In the genomic region with DNA sequence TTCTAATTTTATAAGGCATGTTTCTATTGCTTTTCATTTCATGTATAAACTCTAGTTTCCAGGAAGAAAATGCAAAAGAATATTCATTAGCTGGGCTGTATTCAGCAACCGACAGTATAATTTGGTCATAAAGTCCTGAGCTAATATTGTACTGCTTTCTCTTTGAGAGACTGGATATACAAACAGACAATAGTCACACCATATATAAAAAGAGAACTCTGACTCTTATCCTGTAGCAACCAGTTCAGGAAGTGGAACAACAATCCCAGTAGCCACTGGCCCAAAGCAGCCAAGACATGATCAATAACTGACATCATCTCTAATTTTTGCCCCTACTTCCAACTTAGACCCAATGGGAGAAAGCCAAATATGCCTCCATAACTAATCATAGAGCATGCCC, we compare ENCODE assay signal across 20 cellular contexts.
DNase-seq lines count a peak whose midpoint lies in the region; ATAC-seq and TF ChIP-seq lines count a peak whose summit lies in the region.
"Had no signal": no experiment of that assay in that cellular context is flagged by ENCODE, and none has a peak within 500 bp of the region (broad histone marks: within the 10 kb centered on the region; RNA-seq: fewer than 3 reads in every experiment).

No MANE protein-coding gene starts in this region.

- H3K4me3 ChIP-seq in mucosa of descending colon, result no peak overlapping the region
- H3K4me3 ChIP-seq: A549; BLaER1 treated with 17β-estradiol and CSF1 and Interleukin-3, amounts not matched to agents 10 nM and 100 nM; GM12878 had no signal

- H3K36me3 ChIP-seq in mucosa of descending colon (ENCODE audit: low read depth), result no peaks in the 10 kb centered on the region
- H3K36me3 ChIP-seq: BLaER1 treated with 17β-estradiol and CSF1 and Interleukin-3, amounts not matched to agents 10 nM and 100 nM had no signal

- H3K36me3 Mint-ChIP-seq in WTC11, result no peaks in the 10 kb centered on the region
- H3K36me3 Mint-ChIP-seq: CD8-positive, alpha-beta T cell had no signal

- H3K4me1 Mint-ChIP-seq in WTC11, result peaks cover 8% of the 10 kb centered on the region; the same call in 1 of the 2 replicates
- H3K4me1 Mint-ChIP-seq: B cell had no signal

- H3K4me3 Mint-ChIP-seq in WTC11, result no peak overlapping the region
- H3K4me3 Mint-ChIP-seq: B cell; CD4-positive, alpha-beta T cell; CD8-positive, alpha-beta T cell had no signal

- H3K27me3 Mint-ChIP-seq in WTC11 (ENCODE audit: low read depth), result no peaks in the 10 kb centered on the region
- H3K27me3 Mint-ChIP-seq: B cell; CD4-positive, alpha-beta T cell had no signal

- no peak for ATAC-seq in WTC11
- ATAC-seq in mucosa of descending colon, result peak; percentile 65
- ATAC-seq: A549; CD8-positive, alpha-beta T cell; GM12878 had no signal

- H3K9me3 Mint-ChIP-seq in WTC11, result no peaks in the 10 kb centered on the region
- H3K9me3 Mint-ChIP-seq: CD4-positive, alpha-beta T cell; CD8-positive, alpha-beta T cell had no signal

- no peaks in the 10 kb centered on the region for H3K9me3 ChIP-seq in mucosa of descending colon
- H3K9me3 ChIP-seq: A549; BLaER1 treated with 17β-estradiol and CSF1 and Interleukin-3, amounts not matched to agents 10 nM and 100 nM; Caco-2 had no signal

- peaks cover 7% of the 10 kb centered on the region for H3K4me1 ChIP-seq in mucosa of descending colon (ENCODE audit: low read depth)
- H3K4me1 ChIP-seq: A549; BLaER1 treated with 17β-estradiol and CSF1 and Interleukin-3, amounts not matched to agents 10 nM and 100 nM; Caco-2 had no signal

- TF ChIP-seq CTCF in WTC11 (IDR thresholded peaks at IDR 0.05) (no peak), mucosa of descending colon (IDR thresholded peaks at IDR 0.05) (no peak)

- POLR2A ChIA-PET in WTC11 (lab: Charles Lee), result no interaction called here

- peak overlapping the region; percentile 23; the same call in 1 of the 2 replicates for H3K27ac Mint-ChIP-seq in WTC11
- H3K27ac Mint-ChIP-seq: B cell; CD4-positive, alpha-beta T cell; CD8-positive, alpha-beta T cell had no signal

- CTCF ChIA-PET in WTC11 (lab: Charles Lee), result no interaction called here

- DNase-seq in DMS53 (lab: John Stamatoyannopoulos, UW) (peak; percentile 38), DMS53 treated with DMSO at 0.1 percent for 48 hours (lab: John Stamatoyannopoulos, UW; ENCODE audit: unreplicated experiment) (no peak), WTC11 (ENCODE audit: low spot score) (no peak), mucosa of descending colon (no peak), DMS 273 treated with DMSO at 0.1 percent for 48 hours (lab: John Stamatoyannopoulos, UW) (no peak), HPDE6-E6E7 (ENCODE audit: extremely low spot score) (no peak)
- DNase-seq: AML-193; Caco-2; Calu3; CD4-positive, alpha-beta T cell; CD8-positive, alpha-beta T cell; DMS153; DMS79; DND-41; EL; GDM1 had no signal

- intact Hi-C loops in mucosa of descending colon (cut with DNase I, micrococcal nuclease), result no loop called here

TF ChIP-seq in WTC11, 78 proteins besides CTCF, POLR2A, EP300 and RAD21 (continues in another document):
- no peak for TF ChIP-seq FOXP1 (CRISPR knock-in tag; IDR thresholded peaks at IDR 0.05; ENCODE audit: borderline replicate concordance)
- TF ChIP-seq, protein P1, sequence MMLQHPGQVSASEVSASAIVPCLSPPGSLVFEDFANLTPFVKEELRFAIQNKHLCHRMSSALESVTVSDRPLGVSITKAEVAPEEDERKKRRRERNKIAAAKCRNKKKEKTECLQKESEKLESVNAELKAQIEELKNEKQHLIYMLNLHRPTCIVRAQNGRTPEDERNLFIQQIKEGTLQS (CRISPR knock-in tag; conservative IDR thresholded peaks at IDR 0.05), result no peak
- TF ChIP-seq, protein P2, sequence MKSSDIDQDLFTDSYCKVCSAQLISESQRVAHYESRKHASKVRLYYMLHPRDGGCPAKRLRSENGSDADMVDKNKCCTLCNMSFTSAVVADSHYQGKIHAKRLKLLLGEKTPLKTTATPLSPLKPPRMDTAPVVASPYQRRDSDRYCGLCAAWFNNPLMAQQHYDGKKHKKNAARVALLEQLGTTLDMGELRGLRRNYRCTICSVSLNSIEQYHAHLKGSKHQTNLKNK (CRISPR knock-in tag; IDR thresholded peaks at IDR 0.05), result no peak
- TF ChIP-seq RELA (CRISPR knock-in tag; IDR thresholded peaks at IDR 0.05; ENCODE audit: borderline replicate concordance), result no peak
- TF ChIP-seq, protein P3, sequence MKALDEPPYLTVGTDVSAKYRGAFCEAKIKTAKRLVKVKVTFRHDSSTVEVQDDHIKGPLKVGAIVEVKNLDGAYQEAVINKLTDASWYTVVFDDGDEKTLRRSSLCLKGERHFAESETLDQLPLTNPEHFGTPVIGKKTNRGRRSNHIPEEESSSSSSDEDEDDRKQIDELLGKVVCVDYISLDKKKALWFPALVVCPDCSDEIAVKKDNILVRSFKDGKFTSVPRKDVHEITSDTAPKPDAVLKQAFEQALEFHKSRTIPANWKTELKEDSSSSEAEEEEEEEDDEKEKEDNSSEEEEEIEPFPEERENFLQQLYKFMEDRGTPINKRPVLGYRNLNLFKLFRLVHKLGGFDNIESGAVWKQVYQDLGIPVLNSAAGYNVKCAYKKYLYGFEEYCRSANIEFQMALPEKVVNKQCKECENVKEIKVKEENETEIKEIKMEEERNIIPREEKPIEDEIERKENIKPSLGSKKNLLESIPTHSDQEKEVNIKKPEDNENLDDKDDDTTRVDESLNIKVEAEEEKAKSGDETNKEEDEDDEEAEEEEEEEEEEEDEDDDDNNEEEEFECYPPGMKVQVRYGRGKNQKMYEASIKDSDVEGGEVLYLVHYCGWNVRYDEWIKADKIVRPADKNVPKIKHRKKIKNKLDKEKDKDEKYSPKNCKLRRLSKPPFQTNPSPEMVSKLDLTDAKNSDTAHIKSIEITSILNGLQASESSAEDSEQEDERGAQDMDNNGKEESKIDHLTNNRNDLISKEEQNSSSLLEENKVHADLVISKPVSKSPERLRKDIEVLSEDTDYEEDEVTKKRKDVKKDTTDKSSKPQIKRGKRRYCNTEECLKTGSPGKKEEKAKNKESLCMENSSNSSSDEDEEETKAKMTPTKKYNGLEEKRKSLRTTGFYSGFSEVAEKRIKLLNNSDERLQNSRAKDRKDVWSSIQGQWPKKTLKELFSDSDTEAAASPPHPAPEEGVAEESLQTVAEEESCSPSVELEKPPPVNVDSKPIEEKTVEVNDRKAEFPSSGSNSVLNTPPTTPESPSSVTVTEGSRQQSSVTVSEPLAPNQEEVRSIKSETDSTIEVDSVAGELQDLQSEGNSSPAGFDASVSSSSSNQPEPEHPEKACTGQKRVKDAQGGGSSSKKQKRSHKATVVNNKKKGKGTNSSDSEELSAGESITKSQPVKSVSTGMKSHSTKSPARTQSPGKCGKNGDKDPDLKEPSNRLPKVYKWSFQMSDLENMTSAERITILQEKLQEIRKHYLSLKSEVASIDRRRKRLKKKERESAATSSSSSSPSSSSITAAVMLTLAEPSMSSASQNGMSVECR (CRISPR knock-in tag; IDR thresholded peaks at IDR 0.05; ENCODE audit: borderline replicate concordance), result no peak
- TF ChIP-seq HMGA2 (CRISPR knock-in tag; IDR thresholded peaks at IDR 0.05), result no peak
- TF ChIP-seq, protein P4, sequence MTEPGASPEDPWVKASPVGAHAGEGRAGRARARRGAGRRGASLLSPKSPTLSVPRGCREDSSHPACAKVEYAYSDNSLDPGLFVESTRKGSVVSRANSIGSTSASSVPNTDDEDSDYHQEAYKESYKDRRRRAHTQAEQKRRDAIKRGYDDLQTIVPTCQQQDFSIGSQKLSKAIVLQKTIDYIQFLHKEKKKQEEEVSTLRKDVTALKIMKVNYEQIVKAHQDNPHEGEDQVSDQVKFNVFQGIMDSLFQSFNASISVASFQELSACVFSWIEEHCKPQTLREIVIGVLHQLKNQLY (CRISPR knock-in tag; IDR thresholded peaks at IDR 0.05), result no peak
- TF ChIP-seq, protein P5, sequence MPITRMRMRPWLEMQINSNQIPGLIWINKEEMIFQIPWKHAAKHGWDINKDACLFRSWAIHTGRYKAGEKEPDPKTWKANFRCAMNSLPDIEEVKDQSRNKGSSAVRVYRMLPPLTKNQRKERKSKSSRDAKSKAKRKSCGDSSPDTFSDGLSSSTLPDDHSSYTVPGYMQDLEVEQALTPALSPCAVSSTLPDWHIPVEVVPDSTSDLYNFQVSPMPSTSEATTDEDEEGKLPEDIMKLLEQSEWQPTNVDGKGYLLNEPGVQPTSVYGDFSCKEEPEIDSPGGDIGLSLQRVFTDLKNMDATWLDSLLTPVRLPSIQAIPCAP (CRISPR knock-in tag; IDR thresholded peaks at IDR 0.05), result no peak
- TF ChIP-seq GABPB1 (CRISPR knock-in tag; IDR thresholded peaks at IDR 0.05), result no peak
- TF ChIP-seq CREB1 (CRISPR knock-in tag; IDR thresholded peaks at IDR 0.05), result no peak
- no peak for TF ChIP-seq ESRRA (CRISPR knock-in tag; IDR thresholded peaks at IDR 0.05; ENCODE audit: borderline replicate concordance)
- TF ChIP-seq, protein P6, sequence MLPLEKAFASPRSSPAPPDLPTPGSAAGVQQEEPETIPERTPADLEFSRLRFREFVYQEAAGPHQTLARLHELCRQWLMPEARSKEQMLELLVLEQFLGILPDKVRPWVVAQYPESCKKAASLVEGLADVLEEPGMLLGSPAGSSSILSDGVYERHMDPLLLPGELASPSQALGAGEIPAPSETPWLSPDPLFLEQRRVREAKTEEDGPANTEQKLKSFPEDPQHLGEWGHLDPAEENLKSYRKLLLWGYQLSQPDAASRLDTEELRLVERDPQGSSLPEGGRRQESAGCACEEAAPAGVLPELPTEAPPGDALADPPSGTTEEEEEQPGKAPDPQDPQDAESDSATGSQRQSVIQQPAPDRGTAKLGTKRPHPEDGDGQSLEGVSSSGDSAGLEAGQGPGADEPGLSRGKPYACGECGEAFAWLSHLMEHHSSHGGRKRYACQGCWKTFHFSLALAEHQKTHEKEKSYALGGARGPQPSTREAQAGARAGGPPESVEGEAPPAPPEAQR (CRISPR knock-in tag; IDR thresholded peaks at IDR 0.05), result no peak
- no peak for TF ChIP-seq OVOL2 (CRISPR knock-in tag; IDR thresholded peaks at IDR 0.05; ENCODE audit: borderline replicate concordance)
- TF ChIP-seq TCF7 (CRISPR knock-in tag; IDR thresholded peaks at IDR 0.05; ENCODE audit: low read depth), result no peak
- TF ChIP-seq, protein P7, sequence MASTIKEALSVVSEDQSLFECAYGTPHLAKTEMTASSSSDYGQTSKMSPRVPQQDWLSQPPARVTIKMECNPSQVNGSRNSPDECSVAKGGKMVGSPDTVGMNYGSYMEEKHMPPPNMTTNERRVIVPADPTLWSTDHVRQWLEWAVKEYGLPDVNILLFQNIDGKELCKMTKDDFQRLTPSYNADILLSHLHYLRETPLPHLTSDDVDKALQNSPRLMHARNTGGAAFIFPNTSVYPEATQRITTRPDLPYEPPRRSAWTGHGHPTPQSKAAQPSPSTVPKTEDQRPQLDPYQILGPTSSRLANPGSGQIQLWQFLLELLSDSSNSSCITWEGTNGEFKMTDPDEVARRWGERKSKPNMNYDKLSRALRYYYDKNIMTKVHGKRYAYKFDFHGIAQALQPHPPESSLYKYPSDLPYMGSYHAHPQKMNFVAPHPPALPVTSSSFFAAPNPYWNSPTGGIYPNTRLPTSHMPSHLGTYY (CRISPR knock-in tag; IDR thresholded peaks at IDR 0.05), result no peak
